Comparison of ENCODE assay signal across 1 cellular context in genomic region chr5:1594336-1595106, GRCh38.
TF ChIP-seq lines count a peak whose summit lies in the region.

No MANE protein-coding gene starts in this region.

TF ChIP-seq in HepG2, 621 proteins besides CTCF, POLR2A, EP300 and RAD21 (continued from another document and continues in another):
- TF ChIP-seq BRCA1 (CRISPR knock-in tag; IDR thresholded peaks at IDR 0.05): 0 out of 2 replicates have a peak, but pooled peaks have one; percentile 30
- peak; percentile 65; the same call in 1 of the 2 replicates for TF ChIP-seq IRF2 (CRISPR knock-in tag; IDR thresholded peaks at IDR 0.05)
- no peak for TF ChIP-seq ZNF710 (CRISPR knock-in tag; IDR thresholded peaks at IDR 0.05; ENCODE audit: borderline replicate concordance)
- TF ChIP-seq REXO4 (CRISPR knock-in tag; IDR thresholded peaks at IDR 0.05; ENCODE audit: borderline replicate concordance): no peak
- TF ChIP-seq FLYWCH1 (CRISPR knock-in tag; IDR thresholded peaks at IDR 0.05): 0 out of 2 replicates have a peak, but pooled peaks have one; percentile 40
- TF ChIP-seq RBFOX2 (IDR thresholded peaks at IDR 0.05; ENCODE audit: low read depth, low read length): peak; percentile 84
- TF ChIP-seq, protein P1, sequence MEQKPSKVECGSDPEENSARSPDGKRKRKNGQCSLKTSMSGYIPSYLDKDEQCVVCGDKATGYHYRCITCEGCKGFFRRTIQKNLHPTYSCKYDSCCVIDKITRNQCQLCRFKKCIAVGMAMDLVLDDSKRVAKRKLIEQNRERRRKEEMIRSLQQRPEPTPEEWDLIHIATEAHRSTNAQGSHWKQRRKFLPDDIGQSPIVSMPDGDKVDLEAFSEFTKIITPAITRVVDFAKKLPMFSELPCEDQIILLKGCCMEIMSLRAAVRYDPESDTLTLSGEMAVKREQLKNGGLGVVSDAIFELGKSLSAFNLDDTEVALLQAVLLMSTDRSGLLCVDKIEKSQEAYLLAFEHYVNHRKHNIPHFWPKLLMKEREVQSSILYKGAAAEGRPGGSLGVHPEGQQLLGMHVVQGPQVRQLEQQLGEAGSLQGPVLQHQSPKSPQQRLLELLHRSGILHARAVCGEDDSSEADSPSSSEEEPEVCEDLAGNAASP (CRISPR knock-in tag; IDR thresholded peaks at IDR 0.05; ENCODE audit: borderline replicate concordance): peak; percentile 98
- TF ChIP-seq REPIN1 (CRISPR knock-in tag; IDR thresholded peaks at IDR 0.05; ENCODE audit: borderline replicate concordance, low read depth): no peak
- TF ChIP-seq RCOR2 (CRISPR knock-in tag; IDR thresholded peaks at IDR 0.05): no peak; the same call in 1 of the 2 replicates
- TF ChIP-seq ZNF160 (CRISPR knock-in tag; IDR thresholded peaks at IDR 0.05): no peak
- no peak for TF ChIP-seq FOXJ3 (CRISPR knock-in tag; IDR thresholded peaks at IDR 0.05; ENCODE audit: borderline replicate concordance)
- no peak for TF ChIP-seq ZNF883 (CRISPR knock-in tag; IDR thresholded peaks at IDR 0.05; ENCODE audit: not compliant biosample characterization)
- no peak for TF ChIP-seq ZNF749 (CRISPR knock-in tag; IDR thresholded peaks at IDR 0.05; ENCODE audit: borderline replicate concordance)
- no peak for TF ChIP-seq ZNF430 (CRISPR knock-in tag; IDR thresholded peaks at IDR 0.05)
- TF ChIP-seq ZNF607 (CRISPR knock-in tag; IDR thresholded peaks at IDR 0.05; ENCODE audit: borderline replicate concordance): 0 out of 2 replicates have a peak, but pooled peaks have one; percentile 14
- TF ChIP-seq ZFP82 (CRISPR knock-in tag; IDR thresholded peaks at IDR 0.05; ENCODE audit: borderline replicate concordance): no peak
- TF ChIP-seq ZNF207 (IDR thresholded peaks at IDR 0.05; ENCODE audit: borderline replicate concordance): no peak
- TF ChIP-seq ZMYM3 (CRISPR knock-in tag; IDR thresholded peaks at IDR 0.05): no peak
- TF ChIP-seq, protein P2, sequence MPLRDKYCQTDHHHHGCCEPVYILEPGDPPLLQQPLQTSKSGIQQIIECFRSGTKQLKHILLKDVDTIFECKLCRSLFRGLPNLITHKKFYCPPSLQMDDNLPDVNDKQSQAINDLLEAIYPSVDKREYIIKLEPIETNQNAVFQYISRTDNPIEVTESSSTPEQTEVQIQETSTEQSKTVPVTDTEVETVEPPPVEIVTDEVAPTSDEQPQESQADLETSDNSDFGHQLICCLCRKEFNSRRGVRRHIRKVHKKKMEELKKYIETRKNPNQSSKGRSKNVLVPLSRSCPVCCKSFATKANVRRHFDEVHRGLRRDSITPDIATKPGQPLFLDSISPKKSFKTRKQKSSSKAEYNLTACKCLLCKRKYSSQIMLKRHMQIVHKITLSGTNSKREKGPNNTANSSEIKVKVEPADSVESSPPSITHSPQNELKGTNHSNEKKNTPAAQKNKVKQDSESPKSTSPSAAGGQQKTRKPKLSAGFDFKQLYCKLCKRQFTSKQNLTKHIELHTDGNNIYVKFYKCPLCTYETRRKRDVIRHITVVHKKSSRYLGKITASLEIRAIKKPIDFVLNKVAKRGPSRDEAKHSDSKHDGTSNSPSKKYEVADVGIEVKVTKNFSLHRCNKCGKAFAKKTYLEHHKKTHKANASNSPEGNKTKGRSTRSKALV (CRISPR knock-in tag; IDR thresholded peaks at IDR 0.05): peak; percentile 47; the same call in 1 of the 2 replicates
- TF ChIP-seq, protein P3, sequence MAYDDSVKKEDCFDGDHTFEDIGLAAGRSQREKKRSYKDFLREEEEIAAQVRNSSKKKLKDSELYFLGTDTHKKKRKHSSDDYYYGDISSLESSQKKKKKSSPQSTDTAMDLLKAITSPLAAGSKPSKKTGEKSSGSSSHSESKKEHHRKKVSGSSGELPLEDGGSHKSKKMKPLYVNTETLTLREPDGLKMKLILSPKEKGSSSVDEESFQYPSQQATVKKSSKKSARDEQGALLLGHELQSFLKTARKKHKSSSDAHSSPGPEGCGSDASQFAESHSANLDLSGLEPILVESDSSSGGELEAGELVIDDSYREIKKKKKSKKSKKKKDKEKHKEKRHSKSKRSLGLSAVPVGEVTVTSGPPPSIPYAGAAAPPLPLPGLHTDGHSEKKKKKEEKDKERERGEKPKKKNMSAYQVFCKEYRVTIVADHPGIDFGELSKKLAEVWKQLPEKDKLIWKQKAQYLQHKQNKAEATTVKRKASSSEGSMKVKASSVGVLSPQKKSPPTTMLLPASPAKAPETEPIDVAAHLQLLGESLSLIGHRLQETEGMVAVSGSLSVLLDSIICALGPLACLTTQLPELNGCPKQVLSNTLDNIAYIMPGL (CRISPR knock-in tag; IDR thresholded peaks at IDR 0.05; ENCODE audit: borderline replicate concordance in 1 of 2, low read depth in 1 of 2): peak; percentile 92 to 96
- TF ChIP-seq ZSCAN22 (CRISPR knock-in tag; IDR thresholded peaks at IDR 0.05): no peak
- no peak for TF ChIP-seq LCORL (IDR thresholded peaks at IDR 0.05)
- peak; percentile 65; the same call in 1 of the 2 replicates for TF ChIP-seq LCORL (CRISPR knock-in tag; IDR thresholded peaks at IDR 0.05)
- TF ChIP-seq ETV6 (CRISPR knock-in tag; conservative IDR thresholded peaks at IDR 0.05): no peak
- no peak for TF ChIP-seq ZNF234 (CRISPR knock-in tag; conservative IDR thresholded peaks at IDR 0.05)
- no peak; the same call in 1 of the 2 replicates for TF ChIP-seq KMT2B (CRISPR knock-in tag; IDR thresholded peaks at IDR 0.05)
- no peak for TF ChIP-seq ATF7 (IDR thresholded peaks at IDR 0.05)
- no peak for TF ChIP-seq ATF7 (CRISPR knock-in tag; IDR thresholded peaks at IDR 0.05)
- no peak for TF ChIP-seq ZNF17 (CRISPR knock-in tag; IDR thresholded peaks at IDR 0.05)
- no peak for TF ChIP-seq ZNF652 (CRISPR knock-in tag; IDR thresholded peaks at IDR 0.05; ENCODE audit: borderline replicate concordance, low read depth)
- 0 out of 2 replicates have a peak, but pooled peaks have one; percentile 48 for TF ChIP-seq ELF3 (CRISPR knock-in tag; IDR thresholded peaks at IDR 0.05)
- TF ChIP-seq, protein P4, sequence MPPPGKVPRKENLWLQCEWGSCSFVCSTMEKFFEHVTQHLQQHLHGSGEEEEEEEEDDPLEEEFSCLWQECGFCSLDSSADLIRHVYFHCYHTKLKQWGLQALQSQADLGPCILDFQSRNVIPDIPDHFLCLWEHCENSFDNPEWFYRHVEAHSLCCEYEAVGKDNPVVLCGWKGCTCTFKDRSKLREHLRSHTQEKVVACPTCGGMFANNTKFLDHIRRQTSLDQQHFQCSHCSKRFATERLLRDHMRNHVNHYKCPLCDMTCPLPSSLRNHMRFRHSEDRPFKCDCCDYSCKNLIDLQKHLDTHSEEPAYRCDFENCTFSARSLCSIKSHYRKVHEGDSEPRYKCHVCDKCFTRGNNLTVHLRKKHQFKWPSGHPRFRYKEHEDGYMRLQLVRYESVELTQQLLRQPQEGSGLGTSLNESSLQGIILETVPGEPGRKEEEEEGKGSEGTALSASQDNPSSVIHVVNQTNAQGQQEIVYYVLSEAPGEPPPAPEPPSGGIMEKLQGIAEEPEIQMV (CRISPR knock-in tag; IDR thresholded peaks at IDR 0.05; ENCODE audit: low read depth): peak; percentile 72
- TF ChIP-seq EHMT2 (IDR thresholded peaks at IDR 0.05; ENCODE audit: borderline replicate concordance, low read depth, low read length): no peak
- TF ChIP-seq HDAC6 (IDR thresholded peaks at IDR 0.05; ENCODE audit: low read depth, low read length): no peak
- TF ChIP-seq, protein P5, sequence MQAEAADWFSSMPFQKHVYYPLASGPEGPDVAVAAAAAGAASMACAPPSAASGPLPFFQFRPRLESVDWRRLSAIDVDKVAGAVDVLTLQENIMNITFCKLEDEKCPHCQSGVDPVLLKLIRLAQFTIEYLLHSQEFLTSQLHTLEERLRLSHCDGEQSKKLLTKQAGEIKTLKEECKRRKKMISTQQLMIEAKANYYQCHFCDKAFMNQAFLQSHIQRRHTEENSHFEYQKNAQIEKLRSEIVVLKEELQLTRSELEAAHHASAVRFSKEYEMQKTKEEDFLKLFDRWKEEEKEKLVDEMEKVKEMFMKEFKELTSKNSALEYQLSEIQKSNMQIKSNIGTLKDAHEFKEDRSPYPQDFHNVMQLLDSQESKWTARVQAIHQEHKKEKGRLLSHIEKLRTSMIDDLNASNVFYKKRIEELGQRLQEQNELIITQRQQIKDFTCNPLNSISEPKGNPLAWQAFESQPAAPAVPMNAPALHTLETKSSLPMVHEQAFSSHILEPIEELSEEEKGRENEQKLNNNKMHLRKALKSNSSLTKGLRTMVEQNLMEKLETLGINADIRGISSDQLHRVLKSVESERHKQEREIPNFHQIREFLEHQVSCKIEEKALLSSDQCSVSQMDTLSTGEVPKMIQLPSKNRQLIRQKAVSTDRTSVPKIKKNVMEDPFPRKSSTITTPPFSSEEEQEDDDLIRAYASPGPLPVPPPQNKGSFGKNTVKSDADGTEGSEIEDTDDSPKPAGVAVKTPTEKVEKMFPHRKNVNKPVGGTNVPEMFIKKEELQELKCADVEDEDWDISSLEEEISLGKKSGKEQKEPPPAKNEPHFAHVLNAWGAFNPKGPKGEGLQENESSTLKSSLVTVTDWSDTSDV (CRISPR knock-in tag; IDR thresholded peaks at IDR 0.05): no peak
- TF ChIP-seq ZZZ3 (CRISPR knock-in tag; IDR thresholded peaks at IDR 0.05; ENCODE audit: borderline replicate concordance): peak; percentile 42; the same call in 1 of the 2 replicates
- no peak for TF ChIP-seq TRAFD1 (CRISPR knock-in tag; IDR thresholded peaks at IDR 0.05; ENCODE audit: borderline replicate concordance)
- no peak for TF ChIP-seq HMG20B (CRISPR knock-in tag; conservative IDR thresholded peaks at IDR 0.05)
- no peak for TF ChIP-seq MAFG (CRISPR knock-in tag; IDR thresholded peaks at IDR 0.05)
- TF ChIP-seq, protein P6, sequence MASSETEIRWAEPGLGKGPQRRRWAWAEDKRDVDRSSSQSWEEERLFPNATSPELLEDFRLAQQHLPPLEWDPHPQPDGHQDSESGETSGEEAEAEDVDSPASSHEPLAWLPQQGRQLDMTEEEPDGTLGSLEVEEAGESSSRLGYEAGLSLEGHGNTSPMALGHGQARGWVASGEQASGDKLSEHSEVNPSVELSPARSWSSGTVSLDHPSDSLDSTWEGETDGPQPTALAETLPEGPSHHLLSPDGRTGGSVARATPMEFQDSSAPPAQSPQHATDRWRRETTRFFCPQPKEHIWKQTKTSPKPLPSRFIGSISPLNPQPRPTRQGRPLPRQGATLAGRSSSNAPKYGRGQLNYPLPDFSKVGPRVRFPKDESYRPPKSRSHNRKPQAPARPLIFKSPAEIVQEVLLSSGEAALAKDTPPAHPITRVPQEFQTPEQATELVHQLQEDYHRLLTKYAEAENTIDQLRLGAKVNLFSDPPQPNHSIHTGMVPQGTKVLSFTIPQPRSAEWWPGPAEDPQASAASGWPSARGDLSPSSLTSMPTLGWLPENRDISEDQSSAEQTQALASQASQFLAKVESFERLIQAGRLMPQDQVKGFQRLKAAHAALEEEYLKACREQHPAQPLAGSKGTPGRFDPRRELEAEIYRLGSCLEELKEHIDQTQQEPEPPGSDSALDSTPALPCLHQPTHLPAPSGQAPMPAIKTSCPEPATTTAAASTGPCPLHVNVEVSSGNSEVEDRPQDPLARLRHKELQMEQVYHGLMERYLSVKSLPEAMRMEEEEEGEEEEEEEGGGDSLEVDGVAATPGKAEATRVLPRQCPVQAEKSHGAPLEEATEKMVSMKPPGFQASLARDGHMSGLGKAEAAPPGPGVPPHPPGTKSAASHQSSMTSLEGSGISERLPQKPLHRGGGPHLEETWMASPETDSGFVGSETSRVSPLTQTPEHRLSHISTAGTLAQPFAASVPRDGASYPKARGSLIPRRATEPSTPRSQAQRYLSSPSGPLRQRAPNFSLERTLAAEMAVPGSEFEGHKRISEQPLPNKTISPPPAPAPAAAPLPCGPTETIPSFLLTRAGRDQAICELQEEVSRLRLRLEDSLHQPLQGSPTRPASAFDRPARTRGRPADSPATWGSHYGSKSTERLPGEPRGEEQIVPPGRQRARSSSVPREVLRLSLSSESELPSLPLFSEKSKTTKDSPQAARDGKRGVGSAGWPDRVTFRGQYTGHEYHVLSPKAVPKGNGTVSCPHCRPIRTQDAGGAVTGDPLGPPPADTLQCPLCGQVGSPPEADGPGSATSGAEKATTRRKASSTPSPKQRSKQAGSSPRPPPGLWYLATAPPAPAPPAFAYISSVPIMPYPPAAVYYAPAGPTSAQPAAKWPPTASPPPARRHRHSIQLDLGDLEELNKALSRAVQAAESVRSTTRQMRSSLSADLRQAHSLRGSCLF (CRISPR knock-in tag; IDR thresholded peaks at IDR 0.05; ENCODE audit: borderline replicate concordance): no peak
- no peak for TF ChIP-seq ZNF678 (CRISPR knock-in tag; IDR thresholded peaks at IDR 0.05)
- TF ChIP-seq, protein P7, sequence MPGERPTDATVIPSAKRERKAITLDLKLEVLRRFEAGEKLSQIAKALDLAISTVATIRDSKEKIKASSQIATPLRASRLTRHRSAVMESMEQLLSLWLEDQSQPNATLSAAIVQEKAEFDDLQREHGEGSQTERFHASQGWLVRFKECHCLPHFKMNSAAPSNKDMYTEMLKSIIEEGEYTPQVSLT (CRISPR knock-in tag; IDR thresholded peaks at IDR 0.05; ENCODE audit: borderline replicate concordance, low read depth): no peak
- no peak for TF ChIP-seq RFX3 (CRISPR knock-in tag; IDR thresholded peaks at IDR 0.05)
- peak; percentile 52; the same call in 1 of the 3 replicates for TF ChIP-seq MXI1 (IDR thresholded peaks at IDR 0.05; ENCODE audit: borderline replicate concordance, low read depth, low read length)
- peak; percentile 9; the same call in 1 of the 2 replicates for TF ChIP-seq FOXO1 (CRISPR knock-in tag; IDR thresholded peaks at IDR 0.05)
- TF ChIP-seq ZMYM4 (CRISPR knock-in tag; IDR thresholded peaks at IDR 0.05): peak; percentile 78
